Comparison of ENCODE assay signal across 25 cellular contexts in genomic region chr22:25372000-25372595, GRCh38.
"Had no signal": no experiment of that assay in that cellular context is flagged by ENCODE, and none has a peak within 500 bp of the region (broad histone marks: within the 10 kb centered on the region; RNA-seq: fewer than 3 reads in every experiment).

No MANE protein-coding gene starts in this region.

- H3K4me1 ChIP-seq: lower lobe of right lung, psoas muscle, sigmoid colon had no signal

- H3K4me3 ChIP-seq: coronary artery, heart right ventricle, left lung, lower lobe of right lung, psoas muscle, sigmoid colon, skin epidermis, stomach, thoracic aorta, transverse colon had no signal

- ATAC-seq: foreskin keratinocyte; heart right ventricle; left lung; lower lobe of right lung; natural killer cell treated with Interleukin-12 subunit alpha and Interleukin-12 subunit beta and Interleukin-15 and Interleukin-18, amount 100 ng/mL, for 72 hours; psoas muscle had no signal

- H3K27ac ChIP-seq: coronary artery, foreskin keratinocyte, heart right ventricle, left lung, lower lobe of right lung, psoas muscle, sigmoid colon, skin epidermis, stomach, thoracic aorta, transverse colon had no signal

- H3K36me3 ChIP-seq: thoracic aorta, transverse colon had no signal

- DNase-seq: effector CD4-positive, alpha-beta T cell; endodermal cell; erythroblast; foreskin keratinocyte; heart right ventricle; hypothalamus; kidney glomerular epithelial cell; left lung; lower lobe of right lung; midbrain; psoas muscle; retina; sigmoid colon; stimulated activated CD4-positive, alpha-beta T cell treated with anti-CD3 and anti-CD28 coated beads, Interleukin-2, amount 100 ng/mL, for 24 hours; stimulated activated CD4-positive, alpha-beta T cell treated with anti-CD3 and anti-CD28 coated beads, Interleukin-4, amount 100 ng/mL, for 4 hours; stimulated activated naive CD4-positive, alpha-beta T cell; stomach; substantia nigra; transverse colon had no signal

- H3K27me3 ChIP-seq: foreskin keratinocyte, heart right ventricle, left lung, sigmoid colon, stomach, transverse colon had no signal

- FAIRE-seq: endothelial cell of umbilical vein, islet of Langerhans had no signal

- H3K9me3 ChIP-seq: heart right ventricle, left lung, lower lobe of right lung, psoas muscle, sigmoid colon, stomach, thoracic aorta, transverse colon had no signal
